8 cellular contexts compared by ENCODE assay signal in the genomic region with DNA sequence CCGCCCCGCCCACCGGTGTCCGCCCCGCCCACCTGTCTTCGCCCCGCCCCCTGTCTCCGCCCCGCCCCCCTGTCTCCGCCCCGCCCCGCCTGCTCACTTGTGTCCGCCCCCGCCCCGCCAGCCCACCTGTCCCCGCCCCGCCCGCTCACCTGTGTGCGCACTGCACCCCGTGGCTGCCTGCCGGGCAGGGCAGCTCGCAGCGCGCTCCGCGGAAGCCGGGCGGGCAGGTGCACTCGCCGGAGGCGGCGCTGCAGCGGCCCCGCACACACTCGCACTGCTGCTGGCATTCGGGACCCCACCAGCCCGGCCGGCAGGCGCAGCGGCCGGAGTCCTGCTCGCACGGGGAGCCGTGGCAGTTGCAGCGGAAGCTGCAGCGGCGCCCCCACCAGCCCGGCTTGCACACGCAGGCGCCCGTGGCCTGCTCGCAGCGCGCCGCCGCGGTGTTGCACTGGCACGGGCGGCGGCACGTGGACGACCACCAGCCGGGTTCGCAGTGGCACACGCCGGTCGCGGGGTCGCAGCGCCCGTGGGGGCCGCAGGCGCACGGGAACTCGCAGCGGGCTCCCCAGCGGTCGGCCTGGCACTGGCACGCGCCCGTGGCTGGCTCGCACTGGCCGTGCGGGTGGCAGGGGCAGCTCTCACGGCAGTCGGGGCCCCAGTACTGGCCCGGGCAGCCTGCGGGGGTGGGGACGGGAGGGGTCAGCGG. TPM values are rescaled to one million over a fixed set of nuclear protein-coding genes. Genes with fewer than 3 reads are reported as not detected.
DNase-seq lines count a peak whose midpoint lies in the region; ATAC-seq, FAIRE-seq and TF ChIP-seq lines count a peak whose summit lies in the region.

No MANE protein-coding gene starts in this region.

- in situ Hi-C loops in astrocyte of the spinal cord (cut with HindIII; ENCODE audit: low sequenced_read_pairs), result no loop called here

- no peaks in the 10 kb centered on the region for H3K9me3 ChIP-seq in RWPE2 (ENCODE audit: severe bottlenecking)

- peak overlapping the region in 4 of 5 donors; percentile 80 to 91 (median 86) for H3K4me3 Mint-ChIP-seq in immature natural killer cell

- no peak overlapping the region for H3K27ac Mint-ChIP-seq in immature natural killer cell

- H3K9me3 Mint-ChIP-seq in immature natural killer cell, result no peaks in the 10 kb centered on the region

- no peak for FAIRE-seq in GM18507 (lab: Jason Lieb, UNC)

- H3K4me3 ChIP-seq in RWPE2 (ENCODE audit: severe bottlenecking), result peak overlapping the region; percentile 43
- H3K4me3 ChIP-seq in astrocyte of the spinal cord (ENCODE audit: low read depth, low read length), result peak overlapping the region; percentile 15

- peak; percentile 78 for TF ChIP-seq CTCF in 22Rv1 (IDR thresholded peaks at IDR 0.05)
- TF ChIP-seq CTCF in RWPE2 (IDR thresholded peaks at IDR 0.05; ENCODE audit: poor library complexity, severe bottlenecking), result peak; percentile 31
- TF ChIP-seq CTCF in astrocyte of the spinal cord (IDR thresholded peaks at IDR 0.05; ENCODE audit: low read depth, low read length), result peak; percentile 26

- 0 out of 2 replicates have a peak overlapping the region, but pooled peaks have one; percentile 22 for H3K27ac ChIP-seq in 22Rv1
- peak overlapping the region; percentile 48 for H3K27ac ChIP-seq in RWPE2 (ENCODE audit: poor library complexity, severe bottlenecking)

- H3K36me3 ChIP-seq in RWPE2 (ENCODE audit: low read depth), result no peaks in the 10 kb centered on the region

- peak; percentile 65 for DNase-seq in GM18507 (ENCODE audit: extremely low spot score, insufficient read length, low read depth)
- DNase-seq in RWPE2 (ENCODE audit: low spot score), result no peak
- DNase-seq in astrocyte of the spinal cord (ENCODE audit: low read depth, low spot score), result no peak
- peak; percentile 55 to 68 (median 64) for DNase-seq in immature natural killer cell
- DNase-seq in stimulated activated CD4-positive, alpha-beta T cell treated with anti-CD3 and anti-CD28 coated beads, Interleukin-4, amount 100 ng/mL, for 4 hours, result peak; percentile 51 to 52
- DNase-seq in SHP77 treated with DMSO at 0.1 percent for 48 hours (lab: John Stamatoyannopoulos, UW), result no peak

- peaks cover 13% of the 10 kb centered on the region for H3K4me1 ChIP-seq in RWPE2 (ENCODE audit: insufficient read depth, poor library complexity, severe bottlenecking)

- peaks cover 10 to 17% of the 10 kb centered on the region in 2 donors for H3K4me1 Mint-ChIP-seq in immature natural killer cell

- ATAC-seq in RWPE2 (ENCODE audit: low read depth), result peak; percentile 44; the same call in 2 of the 3 replicates
- no peak for ATAC-seq in HG02623 (IDR thresholded peaks at IDR 0.05; ENCODE audit: unreplicated experiment)

- H3K36me3 Mint-ChIP-seq in immature natural killer cell, result no peaks in the 10 kb centered on the region

- H3K27me3 Mint-ChIP-seq in immature natural killer cell (ENCODE audit: low read depth in 3 of 3), result peaks cover 4 to 10% (median 9%) of the 10 kb centered on the region in 3 donors

- H3K27me3 ChIP-seq in RWPE2 (ENCODE audit: insufficient read depth, poor library complexity, severe bottlenecking), result no peaks in the 10 kb centered on the region

RNA-seq across cellular contexts. Expression of a gene that starts 2.1 kb away (rescaled TPM):
- under 1 TPM; 0.12 to 0.95 (median 0.64) TPM for polyA plus RNA-seq in immature natural killer cell

RNA-seq across cellular contexts. Expression of a gene that starts 6.2 kb away (rescaled TPM):
- polyA plus RNA-seq in immature natural killer cell, result 10 to 100 TPM in 1 of 3 donors, 1 to 10 TPM in 2; 5.0 to 12.7 (median 9.2) TPM

RNA-seq across cellular contexts. Expression of a gene that starts 14.8 kb away (rescaled TPM):
- 1 to 10 TPM; 3.6 to 8.3 (median 4.5) TPM for polyA plus RNA-seq in immature natural killer cell

RNA-seq across cellular contexts. Expression of a gene that starts 41.2 kb away (rescaled TPM):
- 100 to 1,000 TPM in 1 of 3 donors, 10 to 100 TPM in 2; 57.0 to 198 (median 84.1) TPM for polyA plus RNA-seq in immature natural killer cell

Comparison
In these comparisons a context has a peak if more than half of its experiments do, and no peak if none do; other contexts are left out.
1. CTCF ChIP-seq: peak in every context shown above with its lines; median percentile 78 in 22Rv1; 31 in RWPE2; 26 in astrocyte of the spinal cord.
2. DNase-seq: peak in GM18507 (single experiment), immature natural killer cell (3 of 3) and stimulated activated CD4-positive, alpha-beta T cell treated with anti-CD3 and anti-CD28 coated beads, Interleukin-4, amount 100 ng/mL, for 4 hours (2 of 2); none in RWPE2 (single experiment), astrocyte of the spinal cord (single experiment) and SHP77 treated with DMSO at 0.1 percent for 48 hours (single experiment).